Comparison of ENCODE assay signal across 2 cellular contexts in genomic region chr4:83393908-83394307, GRCh38.
A peak's percentile ranks its signal among the peaks of the same experiment; 100 is the strongest.
TF ChIP-seq lines count a peak whose summit lies in the region.

No MANE protein-coding gene starts in this region.

TF ChIP-seq in HepG2, 621 proteins besides CTCF, POLR2A, EP300 and RAD21:
- TF ChIP-seq CEBPB (IDR thresholded peaks at IDR 0.05; ENCODE audit: borderline replicate concordance, low read depth, low read length) = 0 out of 2 replicates have a peak, but pooled peaks have one; percentile 1
- no peak for TF ChIP-seq THAP7 (CRISPR knock-in tag; IDR thresholded peaks at IDR 0.05)

TF ChIP-seq in K562, 482 proteins besides CTCF, POLR2A, EP300 and RAD21:
- TF ChIP-seq GTF2B (IDR thresholded peaks at IDR 0.05; ENCODE audit: extremely low read depth, insufficient read length) (no peak), CHD7 (IDR thresholded peaks at IDR 0.05; ENCODE audit: low read depth, low read length) (no peak), SIN3A (IDR thresholded peaks at IDR 0.05; ENCODE audit: borderline replicate concordance in 2 of 2, control insufficient read depth in 1 of 2, low read depth in 2 of 2, low read length in 2 of 2) (no peak), ZC3H4 (CRISPR knock-in tag; IDR thresholded peaks at IDR 0.05; ENCODE audit: borderline replicate concordance) (no peak), ZNF311 (CRISPR knock-in tag; IDR thresholded peaks at IDR 0.05) (no peak), HDAC2 (IDR thresholded peaks at IDR 0.05) (no peak), CC2D1A (IDR thresholded peaks at IDR 0.05) (no peak), RBM14 (IDR thresholded peaks at IDR 0.05; ENCODE audit: borderline replicate concordance, insufficient read depth, low read depth, low read length) (no peak), HSF4 (CRISPR knock-in tag; IDR thresholded peaks at IDR 0.05; ENCODE audit: borderline replicate concordance) (no peak), KAT8 (IDR thresholded peaks at IDR 0.05; ENCODE audit: low read depth) (no peak), ZNF77 (CRISPR knock-in tag; IDR thresholded peaks at IDR 0.05) (no peak), MTA2 (IDR thresholded peaks at IDR 0.05; ENCODE audit: low read depth) (no peak), GMEB1 (CRISPR knock-in tag; IDR thresholded peaks at IDR 0.05) (no peak)
TF ChIP-seq in K562: peak in this region for 0.
